Comparison of ENCODE assay signal across 1 cellular context in the genomic region with DNA sequence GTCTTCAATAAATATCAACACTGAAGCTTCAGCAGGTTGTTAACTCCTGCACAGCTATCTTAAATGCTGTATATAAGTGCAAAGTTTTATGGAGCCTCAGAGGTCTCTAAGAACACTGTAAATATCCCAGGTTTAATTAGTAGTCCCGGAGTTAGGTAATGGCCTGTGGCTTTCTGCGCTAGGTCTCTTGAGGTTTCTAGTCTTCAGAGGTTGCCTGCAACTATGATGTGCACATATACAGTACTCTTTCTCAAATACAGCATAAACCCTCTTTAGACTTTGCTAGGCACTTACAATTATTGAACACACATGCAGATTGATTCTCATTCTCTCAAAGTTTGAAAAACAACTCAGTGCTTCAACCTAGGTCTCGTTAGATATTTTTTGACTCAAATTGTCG.
TF ChIP-seq lines count a peak whose summit lies in the region.

No MANE protein-coding gene starts in this region.

TF ChIP-seq in endothelial cell of umbilical vein, 7 proteins besides CTCF, POLR2A, EP300 and RAD21:
- TF ChIP-seq FOS (IDR thresholded peaks at IDR 0.05; ENCODE audit: borderline replicate concordance, insufficient read depth, low read length) (no peak), POLR2AphosphoS5 (IDR thresholded peaks at IDR 0.05; ENCODE audit: insufficient read depth, low read depth, low read length) (no peak), GATA2 (IDR thresholded peaks at IDR 0.05; ENCODE audit: insufficient read depth, insufficient read length, low read depth, low read length) (no peak), JUN (IDR thresholded peaks at IDR 0.05; ENCODE audit: borderline replicate concordance, insufficient read depth, insufficient read length, low read depth) (no peak)
- TF ChIP-seq, protein P1, sequence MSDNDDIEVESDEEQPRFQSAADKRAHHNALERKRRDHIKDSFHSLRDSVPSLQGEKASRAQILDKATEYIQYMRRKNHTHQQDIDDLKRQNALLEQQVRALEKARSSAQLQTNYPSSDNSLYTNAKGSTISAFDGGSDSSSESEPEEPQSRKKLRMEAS (IDR thresholded peaks at IDR 0.05; ENCODE audit: insufficient read depth, insufficient read length) = no peak
